ENCODE assay signal across 1 cellular context in the genomic region with DNA sequence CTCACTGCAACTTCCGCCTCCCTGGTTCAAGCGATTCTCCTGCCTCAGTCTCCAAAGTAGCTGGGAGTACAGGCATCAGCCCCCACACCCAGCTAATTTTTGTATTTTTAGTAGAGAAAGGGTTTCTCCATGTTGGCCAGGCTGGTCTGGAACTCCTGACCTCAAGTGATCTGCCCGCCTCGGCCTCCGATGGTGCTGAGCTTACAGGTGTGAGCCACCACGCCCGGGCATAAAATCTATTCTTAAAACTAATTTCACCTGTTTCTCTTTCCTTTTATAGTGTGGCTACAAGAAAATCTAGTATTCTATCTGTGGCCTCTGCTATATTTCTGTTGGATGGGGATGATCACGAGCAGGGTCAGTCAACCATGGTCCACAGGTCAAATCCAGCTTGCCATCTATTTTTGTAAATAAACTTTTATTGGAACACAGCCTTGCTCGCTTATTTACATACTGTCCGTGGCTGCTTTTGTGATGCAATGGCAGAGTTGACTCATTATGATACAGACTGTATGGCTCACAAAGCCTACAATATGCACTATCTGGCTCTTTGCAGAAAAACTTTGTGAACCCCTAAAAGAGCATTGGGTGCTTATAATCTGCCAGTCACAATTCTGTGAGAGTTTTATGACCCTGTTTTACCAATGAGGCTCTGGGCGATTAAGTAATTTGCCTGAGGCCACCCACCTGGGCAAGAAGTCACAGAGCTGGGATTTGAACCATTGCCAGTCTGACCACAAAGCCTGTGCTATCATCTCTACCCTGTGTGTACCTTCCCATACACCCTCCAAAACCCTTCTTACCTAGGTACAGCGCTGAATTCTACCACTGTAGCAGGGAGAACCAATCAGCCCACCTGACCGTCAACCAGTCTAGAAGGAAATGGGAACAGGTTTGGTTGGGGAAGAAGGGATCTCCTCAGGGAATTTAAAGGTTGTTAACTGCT.
TF ChIP-seq lines count a peak whose summit lies in the region.

No MANE protein-coding gene starts in this region.

TF ChIP-seq in HCT116, 20 proteins besides CTCF, POLR2A, EP300 and RAD21 (continued from another document):
- TF ChIP-seq, protein P1, sequence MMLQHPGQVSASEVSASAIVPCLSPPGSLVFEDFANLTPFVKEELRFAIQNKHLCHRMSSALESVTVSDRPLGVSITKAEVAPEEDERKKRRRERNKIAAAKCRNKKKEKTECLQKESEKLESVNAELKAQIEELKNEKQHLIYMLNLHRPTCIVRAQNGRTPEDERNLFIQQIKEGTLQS (IDR thresholded peaks at IDR 0.05), result peak; percentile 73
- peak; percentile 86 for TF ChIP-seq CEBPB (IDR thresholded peaks at IDR 0.05; ENCODE audit: low read depth)
- TF ChIP-seq ELF1 (IDR thresholded peaks at IDR 0.05; ENCODE audit: borderline replicate concordance, low read depth), result no peak
- peak; percentile 74 for TF ChIP-seq FOSL1 (IDR thresholded peaks at IDR 0.05; ENCODE audit: low read depth)
